Comparison of ENCODE assay signal across 19 cellular contexts in the genomic region with DNA sequence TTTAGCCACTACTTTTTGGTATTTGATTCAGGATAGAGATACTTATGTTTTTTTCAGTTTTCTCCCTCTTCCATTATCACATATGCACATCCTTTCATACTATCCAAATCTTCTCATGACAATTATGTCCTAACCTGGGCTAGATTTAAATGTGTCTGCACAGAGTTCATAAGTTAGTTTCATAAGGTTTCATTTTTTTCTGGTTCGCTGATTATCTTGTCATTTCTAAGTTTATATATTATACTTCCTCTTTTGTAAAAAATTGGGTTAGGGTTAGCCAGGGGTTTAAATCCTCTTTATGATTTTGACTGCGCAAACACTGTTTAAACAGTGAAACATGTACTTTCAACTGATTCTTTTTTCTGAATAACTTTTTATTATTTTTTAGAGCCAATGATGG.
"Had no signal": no experiment of that assay in that cellular context is flagged by ENCODE, and none has a peak within 500 bp of the region (broad histone marks: within the 10 kb centered on the region; RNA-seq: fewer than 3 reads in every experiment).

No MANE protein-coding gene starts in this region.

- H3K4me3 Mint-ChIP-seq: activated CD8-positive, alpha-beta memory T cell treated with anti-CD3 and anti-CD28 coated beads, Interleukin-2, amount 10 ng/mL, durations not matched to agents 7 days and 5 days; activated naive CD4-positive, alpha-beta T cell treated with anti-CD3 and anti-CD28 coated beads, Interleukin-2, amount 10 ng/mL, durations not matched to agents 7 days and 5 days; dendritic cell treated with granulocyte-macrophage colony-stimulating factor and Interleukin-4, amounts not matched to agents 40 ng/mL and 50 ng/mL, for 4 days; nephron progenitor cell; T-helper 2 cell treated with Interferon-gamma antibody and Interleukin-4, amounts not matched to agents 5 μg/mL and 100 μg/mL, for 36 hours had no signal

- H3K27ac ChIP-seq: psoas muscle, spleen, thoracic aorta, upper lobe of right lung had no signal

- H3K4me1 ChIP-seq: psoas muscle, upper lobe of right lung had no signal

- H3K27me3 ChIP-seq: upper lobe of right lung had no signal

- FAIRE-seq: astrocyte, bronchial epithelial cell had no signal

- H3K27me3 Mint-ChIP-seq: dendritic cell treated with granulocyte-macrophage colony-stimulating factor and Interleukin-4, amounts not matched to agents 40 ng/mL and 50 ng/mL, for 4 days had no signal

- H3K36me3 Mint-ChIP-seq: activated CD8-positive, alpha-beta memory T cell treated with anti-CD3 and anti-CD28 coated beads, Interleukin-2, amount 10 ng/mL, durations not matched to agents 7 days and 5 days; activated naive CD4-positive, alpha-beta T cell treated with anti-CD3 and anti-CD28 coated beads, Interleukin-2, amount 10 ng/mL, durations not matched to agents 7 days and 5 days had no signal

- H3K4me3 ChIP-seq: psoas muscle, spleen, thoracic aorta, upper lobe of right lung had no signal

- H3K4me1 Mint-ChIP-seq: activated CD8-positive, alpha-beta memory T cell treated with anti-CD3 and anti-CD28 coated beads, Interleukin-2, amount 10 ng/mL, durations not matched to agents 7 days and 5 days; activated naive CD4-positive, alpha-beta T cell treated with anti-CD3 and anti-CD28 coated beads, Interleukin-2, amount 10 ng/mL, durations not matched to agents 7 days and 5 days had no signal

- H3K36me3 ChIP-seq: spleen, thoracic aorta, upper lobe of right lung had no signal

- H3K27ac Mint-ChIP-seq: activated CD8-positive, alpha-beta memory T cell treated with anti-CD3 and anti-CD28 coated beads, Interleukin-2, amount 10 ng/mL, durations not matched to agents 7 days and 5 days; activated naive CD4-positive, alpha-beta T cell treated with anti-CD3 and anti-CD28 coated beads, Interleukin-2, amount 10 ng/mL, durations not matched to agents 7 days and 5 days; activated T-helper 2 cell treated with anti-CD3 and anti-CD28 coated beads, Interferon-gamma antibody, Interleukin-2, Interleukin-4, amounts not matched to agents 10 μg/mL and 5 μg/mL and 100 μg/mL, durations not matched to agents 14 hours and 24 hours and 36 hours; dendritic cell treated with granulocyte-macrophage colony-stimulating factor and Interleukin-4, amounts not matched to agents 40 ng/mL and 50 ng/mL, for 4 days; nephron progenitor cell; T-helper 2 cell treated with Interferon-gamma antibody and Interleukin-4, amounts not matched to agents 5 μg/mL and 100 μg/mL, for 36 hours had no signal

- H3K9me3 Mint-ChIP-seq: activated naive CD4-positive, alpha-beta T cell treated with anti-CD3 and anti-CD28 coated beads, Interleukin-2, amount 10 ng/mL, durations not matched to agents 7 days and 5 days; activated T-helper 2 cell treated with anti-CD3 and anti-CD28 coated beads, Interferon-gamma antibody, Interleukin-2, Interleukin-4, amounts not matched to agents 10 μg/mL and 5 μg/mL and 100 μg/mL, durations not matched to agents 14 hours and 24 hours and 36 hours; dendritic cell treated with granulocyte-macrophage colony-stimulating factor and Interleukin-4, amounts not matched to agents 40 ng/mL and 50 ng/mL, for 4 days; nephron progenitor cell; T-helper 2 cell treated with Interferon-gamma antibody and Interleukin-4, amounts not matched to agents 5 μg/mL and 100 μg/mL, for 36 hours had no signal

- H3K9me3 ChIP-seq: psoas muscle, spleen, thoracic aorta, upper lobe of right lung had no signal

- ATAC-seq: activated CD8-positive, alpha-beta memory T cell treated with anti-CD3 and anti-CD28 coated beads, Interleukin-2, amount 10 ng/mL, durations not matched to agents 7 days and 5 days; psoas muscle; sciatic nerve; upper lobe of right lung had no signal

- DNase-seq: activated CD4-positive, alpha-beta T cell treated with anti-CD3 and anti-CD28 coated beads for 1 hour; activated CD4-positive, alpha-beta T cell treated with anti-CD3 and anti-CD28 coated beads, Interleukin-2, amount 50 U/mL, for 48 hours; activated CD8-positive, alpha-beta memory T cell treated with anti-CD3 and anti-CD28 coated beads, Interleukin-2, amount 10 ng/mL, durations not matched to agents 7 days and 5 days; activated naive CD4-positive, alpha-beta T cell treated with anti-CD3 and anti-CD28 coated beads, Interleukin-2, amount 10 ng/mL, durations not matched to agents 7 days and 5 days; activated T-cell treated with anti-CD3 and anti-CD28 coated beads, Interleukin-2, amount 50 U/mL, for 1 hour; effector memory CD4-positive, alpha-beta T cell; foreskin melanocyte; head of caudate nucleus; nephron progenitor cell; psoas muscle; spleen; upper lobe of right lung had no signal
